Comparison of ENCODE assay signal across 8 cellular contexts in the genomic region with DNA sequence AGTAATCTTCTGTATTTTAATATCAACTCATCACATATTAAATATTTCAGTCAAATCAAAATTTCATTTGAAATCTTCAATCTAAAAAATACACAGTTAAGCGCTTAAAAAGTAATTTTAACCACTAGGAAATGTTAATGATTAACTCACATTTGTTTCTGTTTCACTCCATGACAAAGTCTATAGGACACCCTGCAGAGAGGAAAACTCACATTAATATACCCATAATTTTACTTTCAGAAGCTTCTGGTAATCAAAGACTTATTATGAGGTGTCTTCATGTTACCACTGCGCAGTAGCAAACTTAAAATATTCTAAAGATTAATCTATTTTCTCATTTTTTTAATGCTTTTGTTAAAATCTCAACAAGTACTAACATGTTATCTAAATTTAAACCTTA. TPM values are rescaled to one million over a fixed set of nuclear protein-coding genes. Genes with fewer than 3 reads are reported as not detected.
A peak's percentile ranks its signal among the peaks of the same experiment; 100 is the strongest.
DNase-seq lines count a peak whose midpoint lies in the region; ATAC-seq, FAIRE-seq and TF ChIP-seq lines count a peak whose summit lies in the region.

No MANE protein-coding gene starts in this region.

- TF ChIP-seq CTCF in DOHH2 (IDR thresholded peaks at IDR 0.05; ENCODE audit: low read depth, low read length, poor library complexity, severe bottlenecking), result no peak
- no peak for TF ChIP-seq CTCF in pancreas (IDR thresholded peaks at IDR 0.05)

- H3K4me3 ChIP-seq in DOHH2 (ENCODE audit: low read length) (peak overlapping the region; percentile 97), NT2/D1 (ENCODE audit: insufficient read length, low read depth) (peak overlapping the region; percentile 84), pancreas (peak overlapping the region in 3 of 4 donors; percentile 52 to 78 (median 66))

- intact Hi-C loops in pancreas (cut with DNase I), result no loop called here

- peaks cover 8 to 9% of the 10 kb centered on the region in 2 donors for H3K4me1 Mint-ChIP-seq in effector memory CD8-positive, alpha-beta T cell (ENCODE audit: low read depth in 2 of 2)

- H3K9me3 ChIP-seq in DOHH2 (ENCODE audit: control insufficient read depth, insufficient read depth, low read length) (peaks cover 5% of the 10 kb centered on the region; the same call in 1 of the 2 replicates), NT2/D1 (ENCODE audit: insufficient read depth, low read length) (no peaks in the 10 kb centered on the region), pancreas (no peaks in the 10 kb centered on the region)

- H3K27ac Mint-ChIP-seq in effector memory CD8-positive, alpha-beta T cell, result peak overlapping the region; percentile 99

- H3K9me3 Mint-ChIP-seq in effector memory CD8-positive, alpha-beta T cell, result peaks cover 2 to 8% of the 10 kb centered on the region in 2 donors

- H3K9ac ChIP-seq in NT2/D1 (ENCODE audit: insufficient read length, low read depth), result peak overlapping the region; percentile 86

- H3K27ac ChIP-seq in DOHH2 (ENCODE audit: low read depth, low read length), result peak overlapping the region; percentile 88
- peak overlapping the region; percentile 92 to 97 (median 96) for H3K27ac ChIP-seq in pancreas

- H3K36me3 ChIP-seq in DOHH2 (ENCODE audit: control insufficient read depth, low read length), result peaks cover 6% of the 10 kb centered on the region
- no peaks in the 10 kb centered on the region for H3K36me3 ChIP-seq in NT2/D1 (ENCODE audit: insufficient read depth, insufficient read length, low read length)
- H3K36me3 ChIP-seq in pancreas, result no peaks in the 10 kb centered on the region

- ATAC-seq in effector memory CD8-positive, alpha-beta T cell (replicated peaks), result no peak
- ATAC-seq in pancreas, result peak; percentile 45 to 68 (median 62)
- no peak for ATAC-seq in GM19324 (IDR thresholded peaks at IDR 0.05; ENCODE audit: low FRiP score, unreplicated experiment)

- H3K4me2 ChIP-seq in DOHH2 (ENCODE audit: low read length), result peak overlapping the region; percentile 81

- H3K9me2 ChIP-seq in DOHH2 (replicated peaks; ENCODE audit: control insufficient read depth, low read length), result no peaks in the 10 kb centered on the region

- H3K79me2 ChIP-seq in DOHH2 (ENCODE audit: control insufficient read depth, low read length), result 0 out of 2 replicates have a peak, but pooled peaks cover 4% of the 10 kb centered on the region

- H3K27me3 ChIP-seq in DOHH2 (ENCODE audit: control insufficient read depth, low read length) (no peaks in the 10 kb centered on the region), NT2/D1 (ENCODE audit: insufficient read depth, insufficient read length) (no peaks in the 10 kb centered on the region), pancreas (peaks cover 0 to 10% (median 2%) of the 10 kb centered on the region in 4 donors)

- FAIRE-seq in pancreas (lab: Jason Lieb, UNC) (peak; percentile 96), HTR-8/SVneo (lab: Jason Lieb, UNC) (no peak)

- H3K4me1 ChIP-seq in DOHH2 (ENCODE audit: control insufficient read depth, low read length) (peaks cover 24% of the 10 kb centered on the region), NT2/D1 (ENCODE audit: insufficient read depth, insufficient read length) (no peaks in the 10 kb centered on the region), pancreas (peaks cover 0 to 8% (median 0%) of the 10 kb centered on the region in 3 donors)

- peaks cover 23% of the 10 kb centered on the region for H3K36me3 Mint-ChIP-seq in effector memory CD8-positive, alpha-beta T cell (ENCODE audit: insufficient read depth)

- WGBS in pancreas, 2 donors, result 28 to 31% methylated on average over 2 of the region's 2 CpGs

- no peaks in the 10 kb centered on the region for H4K20me1 ChIP-seq in DOHH2 (ENCODE audit: control insufficient read depth, insufficient read depth, low read depth, low read length)

- no peak for DNase-seq in NT2/D1 (ENCODE audit: low read depth, low spot score)
- no peak for DNase-seq in effector memory CD8-positive, alpha-beta T cell
- no peak for DNase-seq in pancreas
- DNase-seq in NCI-H1417 treated with DMSO at 0.1 percent for 48 hours (lab: John Stamatoyannopoulos, UW), result no peak
- DNase-seq in NCI-H1417 (lab: John Stamatoyannopoulos, UW), result no peak
- DNase-seq in HTR-8/SVneo (ENCODE audit: insufficient read length, low spot score), result no peak

- H3K4me3 Mint-ChIP-seq in effector memory CD8-positive, alpha-beta T cell, result peak overlapping the region; percentile 90

- H3K27me3 Mint-ChIP-seq in effector memory CD8-positive, alpha-beta T cell, result peaks cover 24 to 26% of the 10 kb centered on the region in 2 donors

- H3F3A ChIP-seq in DOHH2 (ENCODE audit: control insufficient read depth, insufficient read depth), result peaks cover 2% of the 10 kb centered on the region; the same call in 1 of the 2 replicates

RNA-seq across cellular contexts. Expression of gene ZNF518A, which starts 41.0 kb away (rescaled TPM):
- total RNA-seq in pancreas, result 10 to 100 TPM in 5 of 6 donors, 1 to 10 TPM in 1; 10.0 to 18.2 (median 11.6) TPM
- 1 to 10 TPM; 4.9 to 9.3 TPM for polyA plus RNA-seq in pancreas

RNA-seq across cellular contexts. Expression of gene CCNJ, which starts 45.7 kb away (rescaled TPM):
- total RNA-seq in pancreas, result 1 to 10 TPM; 1.5 to 3.8 (median 2.5) TPM
- 1 to 10 TPM; 1.6 to 2.7 TPM for polyA plus RNA-seq in pancreas

Comparison
In these comparisons a context has a peak if more than half of its experiments do, and no peak if none do; other contexts are left out.
1. ATAC-seq: peak in pancreas (4 of 4); none in effector memory CD8-positive, alpha-beta T cell (single experiment) and GM19324 (single experiment).
2. Peak in every context shown above with its lines, with median percentiles within 50 percentile points of each other: H3K4me3 ChIP-seq.